Comparison of ENCODE assay signal across 17 cellular contexts in genomic region chr16:9125658-9126492, GRCh38. TPM values are rescaled to one million over a fixed set of nuclear protein-coding genes. Genes with fewer than 3 reads are reported as not detected.
A peak's percentile ranks its signal among the peaks of the same experiment; 100 is the strongest.
DNase-seq lines count a peak whose midpoint lies in the region; ATAC-seq, FAIRE-seq and TF ChIP-seq lines count a peak whose summit lies in the region.
"Had no signal": no experiment of that assay in that cellular context is flagged by ENCODE, and none has a peak within 500 bp of the region (broad histone marks: within the 10 kb centered on the region; RNA-seq: fewer than 3 reads in every experiment).

No MANE protein-coding gene starts in this region.

- no peaks in the 10 kb centered on the region; the same call in 1 of the 2 replicates for H3K27me3 Mint-ChIP-seq in WTC11 (ENCODE audit: low read depth)
- no peaks in the 10 kb centered on the region for H3K27me3 Mint-ChIP-seq in stimulated activated naive CD8-positive, alpha-beta T cell treated with anti-CD3 and anti-CD28 coated beads, Interleukin-15, Interleukin-2, amounts not matched to agents 100 ng/mL and 50 ng/mL, for 24 hours

- peaks cover 14% of the 10 kb centered on the region for H3K36me3 Mint-ChIP-seq in WTC11
- peaks cover 30% of the 10 kb centered on the region for H3K36me3 Mint-ChIP-seq in stimulated activated naive CD8-positive, alpha-beta T cell treated with anti-CD3 and anti-CD28 coated beads, Interleukin-15, Interleukin-2, amounts not matched to agents 100 ng/mL and 50 ng/mL, for 24 hours (ENCODE audit: low read depth)

- POLR2A ChIA-PET in WTC11 (lab: Charles Lee): interaction anchor here (0.6 kb wide), 1 partner anchor 9 kb away, joined by 3 read pairs; no protein-coding TSS in a partner anchor
- POLR2A ChIA-PET in HepG2 (lab: Yijun Ruan, JAX): interaction anchor here (1.9 to 2.2 kb wide), 2 partner anchors 13 to 35 kb away, joined by 5 to 11 read pairs; partner anchors contain the start of gene HAPSTR1

- in situ Hi-C loops in HepG2 (cut with HindIII; ENCODE audit: extremely low pct_ligation_motif_present, low pct_unique_long_range_greater_than_20kb): no loop called here

- H3K9ac ChIP-seq in HepG2 (ENCODE audit: insufficient read depth, low read depth, low read length): no peak overlapping the region

- no TSS peak for BruUV-seq in HepG2 (replicated peaks; lab: Mats Ljungman, UMichigan)

- 90% methylated on average over 12 of the region's 17 CpGs for WGBS in HepG2 (ENCODE audit: low lambda C conversion rate)

- CTCF ChIA-PET in WTC11 (lab: Charles Lee): interaction anchor here (1.1 to 5.6 kb wide), 4 partner anchors 9 to 113 kb away, joined by 3 to 34 read pairs (median 8); no protein-coding TSS in a partner anchor
- CTCF ChIA-PET in HepG2 (lab: Yijun Ruan, JAX; ENCODE audit: low intra/inter-chr PET ratio, low total read pairs): no interaction called here

- TF ChIP-seq RAD21 in HepG2 (CRISPR knock-in tag; IDR thresholded peaks at IDR 0.05): no peak

- TF ChIP-seq CTCF in WTC11 (IDR thresholded peaks at IDR 0.05) (no peak), HepG2 (CRISPR knock-in tag; IDR thresholded peaks at IDR 0.05) (no peak)

- peak overlapping the region; percentile 12; the same call in 1 of the 2 replicates for H3K27ac Mint-ChIP-seq in WTC11
- peak overlapping the region; percentile 61 for H3K27ac Mint-ChIP-seq in stimulated activated naive CD8-positive, alpha-beta T cell treated with anti-CD3 and anti-CD28 coated beads, Interleukin-15, Interleukin-2, amounts not matched to agents 100 ng/mL and 50 ng/mL, for 24 hours

- no peaks in the 10 kb centered on the region for H4K20me1 ChIP-seq in HepG2 (ENCODE audit: insufficient read depth, low read length)

- no peak for TF ChIP-seq POLR2A in HepG2 (IDR thresholded peaks at IDR 0.05; ENCODE audit: insufficient read depth in 1 of 2, low read depth in 2 of 2, low read length in 2 of 2)

- H3K36me3 ChIP-seq in HepG2 (replicated peaks in 1 of 2; ENCODE audit: control insufficient read depth in 1 of 2, insufficient read depth in 2 of 2, low read length in 2 of 2): peaks cover 5 to 8% of the 10 kb centered on the region in 2 experiments; a peak in 3 of 5 replicates

- ATAC-seq in WTC11 (no peak), HepG2 (peak; percentile 2; the same call in 1 of the 3 replicates), HG03565 (IDR thresholded peaks at IDR 0.05; ENCODE audit: unreplicated experiment) (no peak), HG03045 (IDR thresholded peaks at IDR 0.05; ENCODE audit: unreplicated experiment) (no peak)
- ATAC-seq: activated CD4-positive, CD25-positive, alpha-beta regulatory T cell treated with anti-CD3 and anti-CD28 coated beads, Interleukin-2, amount 50 U/mL, for 24 hours had no signal

- TF ChIP-seq EP300 in HepG2 (IDR thresholded peaks at IDR 0.05; ENCODE audit: low read depth in 2 of 2, low read length in 2 of 2) (no peak), HepG2 (CRISPR knock-in tag; IDR thresholded peaks at IDR 0.05; ENCODE audit: borderline replicate concordance) (no peak)

- no peak overlapping the region for H3K4me2 ChIP-seq in HepG2 (ENCODE audit: low read depth, low read length)

- H3K9me3 Mint-ChIP-seq in WTC11: no peaks in the 10 kb centered on the region
- no peaks in the 10 kb centered on the region for H3K9me3 Mint-ChIP-seq in stimulated activated naive CD8-positive, alpha-beta T cell treated with anti-CD3 and anti-CD28 coated beads, Interleukin-15, Interleukin-2, amounts not matched to agents 100 ng/mL and 50 ng/mL, for 24 hours

- FAIRE-seq in HepG2 (lab: Jason Lieb, UNC): no peak

- H3K4me1 Mint-ChIP-seq in WTC11: peaks cover 33% of the 10 kb centered on the region
- H3K4me1 Mint-ChIP-seq in stimulated activated naive CD8-positive, alpha-beta T cell treated with anti-CD3 and anti-CD28 coated beads, Interleukin-15, Interleukin-2, amounts not matched to agents 100 ng/mL and 50 ng/mL, for 24 hours (ENCODE audit: low read depth): peaks cover 72% of the 10 kb centered on the region

- H3K4me1 ChIP-seq in HepG2 (ENCODE audit: insufficient read depth, low read length): peaks cover 26% of the 10 kb centered on the region

- H3K27me3 ChIP-seq in HepG2 (ENCODE audit: control insufficient read depth in 1 of 2, insufficient read depth in 2 of 2, low read length in 2 of 2): no peaks in the 10 kb centered on the region
- H3K27me3 ChIP-seq: MG63 had no signal

- intact Hi-C loops in HepG2 (cut with micrococcal nuclease; ENCODE audit: unreplicated experiment): no loop called here

- no peaks in the 10 kb centered on the region for H3K79me2 ChIP-seq in HepG2 (ENCODE audit: insufficient read depth, low read length)

- no peaks in the 10 kb centered on the region for H3K9me3 ChIP-seq in HepG2 (ENCODE audit: low read length)
- H3K9me3 ChIP-seq: MG63, thoracic aorta had no signal

- H3K27ac ChIP-seq in HepG2 (ENCODE audit: extremely low read length, insufficient read depth, low read length): no peak overlapping the region

- H3K4me3 ChIP-seq in HepG2 (replicated peaks in 1 of 3; ENCODE audit: insufficient read depth in 1 of 3, low read depth in 2 of 3, low read length in 3 of 3): no peak overlapping the region
- H3K4me3 ChIP-seq: MG63, skin epidermis, thoracic aorta had no signal

- DNase-seq in activated CD8-positive, alpha-beta memory T cell treated with anti-CD3 and anti-CD28 coated beads for 24 hours: peak; percentile 56
- no peak for DNase-seq in activated CD8-positive, alpha-beta memory T cell treated with anti-CD3 and anti-CD28 coated beads, Interleukin-2, amount 50 U/mL, for 48 hours
- no peak for DNase-seq in WTC11 (ENCODE audit: low spot score)
- DNase-seq in HepG2 (ENCODE audit: low spot score): no peak
- no peak for DNase-seq in NCI-H748 (lab: John Stamatoyannopoulos, UW; ENCODE audit: unreplicated experiment)
- DNase-seq: ACHN; activated naive CD4-positive, alpha-beta T cell; caudate nucleus; DMS79; MG63; nucleus accumbens had no signal

- no peak overlapping the region for H3K4me3 Mint-ChIP-seq in WTC11
- peak overlapping the region; percentile 15 for H3K4me3 Mint-ChIP-seq in stimulated activated naive CD8-positive, alpha-beta T cell treated with anti-CD3 and anti-CD28 coated beads, Interleukin-15, Interleukin-2, amounts not matched to agents 100 ng/mL and 50 ng/mL, for 24 hours

- H2AFZ ChIP-seq in HepG2 (ENCODE audit: low read length): no peak overlapping the region

TF ChIP-seq in WTC11, 78 proteins besides CTCF, POLR2A, EP300 and RAD21 (continues in another document):
- TF ChIP-seq SMAD3 (CRISPR knock-in tag; IDR thresholded peaks at IDR 0.05; ENCODE audit: borderline replicate concordance) (no peak), GTF2I (CRISPR knock-in tag; conservative IDR thresholded peaks at IDR 0.05) (no peak), PREB (CRISPR knock-in tag; IDR thresholded peaks at IDR 0.05; ENCODE audit: borderline replicate concordance) (no peak), MXD4 (CRISPR knock-in tag; IDR thresholded peaks at IDR 0.05; ENCODE audit: borderline replicate concordance) (no peak), ZNF121 (CRISPR knock-in tag; IDR thresholded peaks at IDR 0.05) (no peak)

RNA-seq across cellular contexts. Expression of gene HAPSTR1, which starts 34.4 kb away (rescaled TPM):
- total RNA-seq in WTC11 (2021): 54.3 to 59.1 TPM (median 56.4 TPM) in 3 replicates
- total RNA-seq in HepG2 (2016; rRNA removed; fragmentation: Illumina TruSeq; extraction: Trizol): 83.2 and 98.4 TPM in 2 replicates
- 7.8 and 8.2 TPM in 2 replicates for total RNA-seq in HepG2 (2016; cell fraction: cytosol; rRNA removed; fragmentation: Illumina TruSeq; extraction: Trizol; ENCODE audit: low read depth)
- total RNA-seq in HepG2 (2016; cell fraction: insoluble cytoplasmic fraction; rRNA removed; fragmentation: Illumina TruSeq; extraction: Trizol): 84.4 and 87.6 TPM in 2 replicates
- total RNA-seq in HepG2 (2016; cell fraction: membrane; rRNA removed; fragmentation: Illumina TruSeq; extraction: Trizol): 37.9 and 42.3 TPM in 2 replicates
- 61.0 and 71.2 TPM in 2 replicates for total RNA-seq in HepG2 (2016; cell fraction: nucleus; rRNA removed; fragmentation: Illumina TruSeq; extraction: Trizol)
- polyA plus RNA-seq in HepG2 (2011; rRNA removed): 23.6 and 25.2 TPM in 2 replicates
- polyA plus RNA-seq in HepG2 (2011; cell fraction: cytosol; rRNA removed): 10.9 and 17.5 TPM in 2 replicates
- 18.7 and 24.1 TPM in 2 replicates for polyA plus RNA-seq in HepG2 (2011; cell fraction: nucleus; rRNA removed)
- polyA plus RNA-seq in HepG2 (2012): 23.7 and 25.0 TPM in 2 replicates
- polyA plus RNA-seq in HepG2 (2016; cell fraction: cytosol; fragmentation: Illumina TruSeq; extraction: Trizol; ENCODE audit: low read depth): 2.8 and 3.6 TPM in 2 replicates
- 37.1 and 37.6 TPM in 2 replicates for polyA plus RNA-seq in HepG2 (2016; cell fraction: insoluble cytoplasmic fraction; fragmentation: Illumina TruSeq; extraction: Trizol; ENCODE audit: low read depth)
- polyA plus RNA-seq in HepG2 (2016; cell fraction: membrane; fragmentation: Illumina TruSeq; extraction: Trizol; ENCODE audit: low read depth): 13.0 and 13.5 TPM in 2 replicates
- 44.6 and 47.8 TPM in 2 replicates for polyA plus RNA-seq in HepG2 (2016; cell fraction: nucleus; fragmentation: Illumina TruSeq; extraction: Trizol; ENCODE audit: insufficient read depth, low read depth)
- polyA minus RNA-seq in HepG2 (2011; rRNA and poly(A)+ RNA removed; ENCODE audit: low replicate concordance): 32.6 and 37.5 TPM in 2 replicates
- polyA minus RNA-seq in HepG2 (2011; cell fraction: cytosol; rRNA and poly(A)+ RNA removed): 34.0 and 41.8 TPM in 2 replicates
- 81.2 and 89.8 TPM in 2 replicates for polyA minus RNA-seq in HepG2 (2011; cell fraction: nucleus; rRNA and poly(A)+ RNA removed)
